Comparison of ENCODE assay signal across 8 cellular contexts in the genomic region with DNA sequence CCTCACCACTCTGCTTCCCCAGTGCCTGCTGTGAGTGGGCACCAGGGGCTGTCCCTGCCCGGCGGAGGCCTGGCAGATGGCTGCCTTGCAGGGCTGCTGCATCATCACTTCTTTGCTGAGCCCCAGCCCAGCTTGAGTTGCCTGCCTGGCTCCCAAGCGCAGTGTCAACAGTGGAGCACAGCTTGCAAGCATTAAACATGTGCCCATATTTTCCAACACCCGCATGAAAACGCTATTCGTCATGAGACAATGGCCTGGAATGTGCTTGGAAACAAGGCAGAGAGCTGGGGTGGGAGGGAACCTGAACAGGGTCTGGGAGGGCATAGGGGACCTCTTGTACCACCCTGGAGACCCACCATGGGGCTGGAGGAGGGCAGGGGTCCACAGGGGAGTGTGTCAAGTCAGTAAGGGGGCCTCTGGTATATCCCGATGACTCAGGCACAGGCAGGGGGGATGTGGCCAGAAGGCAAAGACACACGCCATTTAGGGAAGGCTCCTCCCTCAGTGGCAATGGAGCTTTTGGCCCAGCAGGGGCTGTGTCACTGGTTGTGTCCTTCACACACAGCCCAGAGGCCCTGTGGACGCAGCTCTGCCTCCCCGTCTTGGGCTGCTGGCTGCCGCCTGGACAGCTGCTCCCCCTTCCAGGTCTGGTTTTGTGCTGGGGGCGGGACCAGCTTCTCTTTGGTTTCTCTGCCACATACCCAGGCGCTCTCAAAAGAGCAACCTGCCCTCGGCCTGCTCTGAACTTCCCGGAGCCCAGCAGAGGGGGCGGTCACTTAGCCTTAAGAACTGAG. TPM values are rescaled to one million over a fixed set of nuclear protein-coding genes. Genes with fewer than 3 reads are reported as not detected.
DNase-seq lines count a peak whose midpoint lies in the region; ATAC-seq and TF ChIP-seq lines count a peak whose summit lies in the region.

No MANE protein-coding gene starts in this region.

- peak overlapping the region; percentile 1 for H2BK12ac ChIP-seq in trophoblast cell (ENCODE audit: low read length)

- H2AFZ ChIP-seq in trophoblast cell (ENCODE audit: insufficient read depth, low read length, poor library complexity): no peak overlapping the region

- H3K18ac ChIP-seq in trophoblast cell (ENCODE audit: low read length): no peak overlapping the region

- no peak overlapping the region for H3K4me2 ChIP-seq in trophoblast cell (ENCODE audit: low read length)

- peak overlapping the region; percentile 1 for H2BK120ac ChIP-seq in trophoblast cell (ENCODE audit: insufficient read depth, low read length, poor library complexity)

- H3K23ac ChIP-seq in trophoblast cell (ENCODE audit: low read length): no peak overlapping the region

- peak overlapping the region; percentile 9 for H3K27ac ChIP-seq in trophoblast cell (ENCODE audit: low read depth, low read length)

- no peak overlapping the region for H2BK5ac ChIP-seq in trophoblast cell (ENCODE audit: low read depth, low read length, poor library complexity)

- peak overlapping the region; percentile 30 for H3K14ac ChIP-seq in trophoblast cell (ENCODE audit: low read length)

- H3K4me3 ChIP-seq in fibroblast of the aortic adventitia (ENCODE audit: low read depth, low read length) (no peak overlapping the region), trophoblast cell (ENCODE audit: low read depth, low read length) (no peak overlapping the region)

- H4K12ac ChIP-seq in trophoblast cell (ENCODE audit: low read depth, low read length): no peak overlapping the region

- peak; percentile 34 for TF ChIP-seq CTCF in fibroblast of the aortic adventitia (IDR thresholded peaks at IDR 0.05; ENCODE audit: insufficient read depth, low read length)

- no peaks in the 10 kb centered on the region for H3K27me3 ChIP-seq in trophoblast cell (ENCODE audit: insufficient read depth, low read length)

- H3K4me1 ChIP-seq in trophoblast cell (ENCODE audit: control insufficient read depth in 1 of 2, insufficient read depth in 2 of 2, low read length in 2 of 2): peaks cover 43% of the 10 kb centered on the region in 2 experiments

- H3K4ac ChIP-seq in trophoblast cell (ENCODE audit: low read depth, low read length): no peak overlapping the region

- no peak overlapping the region for H3K9ac ChIP-seq in trophoblast cell (ENCODE audit: low read length)

- no peaks in the 10 kb centered on the region for H3K79me2 ChIP-seq in trophoblast cell (ENCODE audit: control insufficient read depth, insufficient read depth, low read length, poor library complexity)

- peak overlapping the region; percentile 12 for H4K8ac ChIP-seq in trophoblast cell (ENCODE audit: low read depth, low read length)

- peaks cover 4% of the 10 kb centered on the region in 2 experiments for H3K36me3 ChIP-seq in trophoblast cell (ENCODE audit: control insufficient read depth in 1 of 2, insufficient read depth in 2 of 2, low read length in 2 of 2)

- H4K91ac ChIP-seq in trophoblast cell (ENCODE audit: low read depth, low read length): peak overlapping the region; percentile 77

- ATAC-seq in HG03139 (IDR thresholded peaks at IDR 0.05; ENCODE audit: unreplicated experiment) (no peak), GM21786 (IDR thresholded peaks at IDR 0.05; ENCODE audit: unreplicated experiment) (no peak)

- WGBS in trophoblast cell (ENCODE audit: extremely low coverage, insufficient coverage, insufficient read length): no CpG with 5 or more reads among the region's 16 CpGs

- H3K9me3 ChIP-seq in trophoblast cell (ENCODE audit: insufficient read depth, low read depth, low read length): no peaks in the 10 kb centered on the region

- H3K79me1 ChIP-seq in trophoblast cell (ENCODE audit: low read length): peaks cover 22% of the 10 kb centered on the region

- DNase-seq in DMS 273 (lab: John Stamatoyannopoulos, UW; ENCODE audit: unreplicated experiment) (peak; percentile 98), RPMI7951 (ENCODE audit: low read depth) (peak; percentile 94), fibroblast of the aortic adventitia (ENCODE audit: low read depth) (peak; percentile 76), trophoblast cell (peak; percentile 92 to 98), HT-29 (ENCODE audit: low spot score) (no peak), NK-92 (lab: John Stamatoyannopoulos, UW; ENCODE audit: unreplicated experiment) (no peak)

- no peak overlapping the region for H2AK5ac ChIP-seq in trophoblast cell (ENCODE audit: low read length)

RNA-seq across cellular contexts. Expression of a gene that starts 17.4 kb away (rescaled TPM):
- 7.3 and 22.1 TPM in 2 replicates for total RNA-seq in RPMI7951 (2014; rRNA removed; shearing (Covaris generic))
- 8.3 and 24.0 TPM in 2 replicates for total RNA-seq in fibroblast of the aortic adventitia (ENCODE audit: low replicate concordance)
- 164 and 171 TPM in 2 replicates for polyA plus RNA-seq in trophoblast cell (2013)
- 23.0 and 38.1 TPM in 2 replicates for total RNA-seq in HT-29 (2014; rRNA removed; shearing (Covaris generic))

RNA-seq across cellular contexts. Expression of a gene that starts 56.9 kb away (rescaled TPM):
- total RNA-seq in RPMI7951 (2014; rRNA removed; shearing (Covaris generic)): 0.12 and 0.29 TPM in 2 replicates
- total RNA-seq in fibroblast of the aortic adventitia (ENCODE audit: low replicate concordance): 3.4 and 10.9 TPM in 2 replicates
- 0.15 and 0.18 TPM in 2 replicates for polyA plus RNA-seq in trophoblast cell (2013)
- 9.1 and 11.5 TPM in 2 replicates for total RNA-seq in HT-29 (2014; rRNA removed; shearing (Covaris generic))

Comparison
In these comparisons a context has a peak if more than half of its experiments do, and no peak if none do; other contexts are left out.
1. DNase-seq: peak in DMS 273 (single experiment), RPMI7951 (single experiment), fibroblast of the aortic adventitia (single experiment) and trophoblast cell (2 of 2); none in HT-29 (single experiment) and NK-92 (single experiment).